Comparison of ENCODE assay signal across 8 cellular contexts in genomic region chr11:33016654-33017053, GRCh38. TPM values are rescaled to one million over a fixed set of nuclear protein-coding genes. Genes with fewer than 3 reads are reported as not detected.
A peak's percentile ranks its signal among the peaks of the same experiment; 100 is the strongest.
DNase-seq lines count a peak whose midpoint lies in the region; ATAC-seq and TF ChIP-seq lines count a peak whose summit lies in the region.

No MANE protein-coding gene starts in this region.

- no peaks in the 10 kb centered on the region for H3K9me3 Mint-ChIP-seq in mesothelial cell of epicardium

- peaks cover 12% of the 10 kb centered on the region for H3K27me3 Mint-ChIP-seq in mesothelial cell of epicardium (ENCODE audit: low read depth)

- H3K4me1 Mint-ChIP-seq in mesothelial cell of epicardium, result peaks cover 16% of the 10 kb centered on the region

- intact Hi-C loops in left ventricle myocardium inferior (cut with micrococcal nuclease) (no loop called here), left ventricle myocardium superior (cut with micrococcal nuclease) (no loop called here), uterus (cut with DNase I; ENCODE audit: low total_unique reads) (no loop called here)

- H3K4me3 ChIP-seq in left ventricle myocardium inferior, result peak overlapping the region; percentile 69
- peak overlapping the region; percentile 66 for H3K4me3 ChIP-seq in brain microvascular endothelial cell (ENCODE audit: low read depth, low read length)
- H3K4me3 ChIP-seq in uterus, result peak overlapping the region; percentile 35 to 45

- in situ Hi-C loops in brain microvascular endothelial cell (cut with HindIII; ENCODE audit: low pct_ligation_motif_present, low sequenced_read_pairs) (no loop called here), GM13977 (cut with MboI; ENCODE audit: low pct_unique_long_range_greater_than_20kb, low sequenced_read_pairs, unreplicated experiment) (no loop called here)

- no peak for ATAC-seq in left ventricle myocardium superior
- no peak for ATAC-seq in HG02938 (IDR thresholded peaks at IDR 0.05; ENCODE audit: unreplicated experiment)

- H3K36me3 Mint-ChIP-seq in mesothelial cell of epicardium, result no peaks in the 10 kb centered on the region

- H3K9me3 ChIP-seq in left ventricle myocardium inferior (replicated peaks), result no peaks in the 10 kb centered on the region
- H3K9me3 ChIP-seq in uterus, result no peaks in the 10 kb centered on the region

- H3K27me3 ChIP-seq in left ventricle myocardium inferior (ENCODE audit: low read depth), result peaks cover 63% of the 10 kb centered on the region
- no peaks in the 10 kb centered on the region for H3K27me3 ChIP-seq in brain microvascular endothelial cell (replicated peaks)
- H3K27me3 ChIP-seq in uterus, result no peaks in the 10 kb centered on the region

- H3K36me3 ChIP-seq in left ventricle myocardium inferior, result no peaks in the 10 kb centered on the region
- H3K36me3 ChIP-seq in brain microvascular endothelial cell (replicated peaks), result no peaks in the 10 kb centered on the region
- no peaks in the 10 kb centered on the region for H3K36me3 ChIP-seq in uterus

- no peak for DNase-seq in left ventricle myocardium inferior
- DNase-seq in left ventricle myocardium superior, result no peak
- DNase-seq in brain microvascular endothelial cell, result no peak
- no peak for DNase-seq in mesothelial cell of epicardium (ENCODE audit: low spot score in 2 of 2, unreplicated experiment in 2 of 2)
- DNase-seq in uterus, result no peak
- no peak for DNase-seq in GM13977 (ENCODE audit: low spot score)
- no peak for DNase-seq in SKM-1 treated with dmso at 0.1 percent for 144 hours (lab: John Stamatoyannopoulos, UW; ENCODE audit: unreplicated experiment)

- H3K4me1 ChIP-seq in left ventricle myocardium inferior (peaks cover 13% of the 10 kb centered on the region), uterus (no peaks in the 10 kb centered on the region)

- TF ChIP-seq CTCF in left ventricle myocardium inferior (IDR thresholded peaks at IDR 0.05; ENCODE audit: borderline replicate concordance), result no peak
- no peak for TF ChIP-seq CTCF in brain microvascular endothelial cell (IDR thresholded peaks at IDR 0.05; ENCODE audit: low read depth, low read length, missing control alignments)
- TF ChIP-seq CTCF in mesothelial cell of epicardium (IDR thresholded peaks at IDR 0.05; ENCODE audit: unreplicated experiment), result no peak
- no peak for TF ChIP-seq CTCF in uterus (IDR thresholded peaks at IDR 0.05)
- no peak for TF ChIP-seq CTCF in GM13977 (IDR thresholded peaks at IDR 0.05; ENCODE audit: extremely low read depth, insufficient read depth, missing control alignments)

- no peak for TF ChIP-seq POLR2A in uterus (IDR thresholded peaks at IDR 0.05)

- peak overlapping the region; percentile 70 for H3K4me3 Mint-ChIP-seq in mesothelial cell of epicardium

- H3K27ac ChIP-seq in left ventricle myocardium inferior (replicated peaks) (no peak overlapping the region), brain microvascular endothelial cell (no peak overlapping the region), uterus (no peak overlapping the region)

- peak overlapping the region; percentile 15 for H3K27ac Mint-ChIP-seq in mesothelial cell of epicardium

RNA-seq across cellular contexts. Expression of gene DEPDC7, which starts 1.0 kb away (rescaled TPM):
- total RNA-seq in left ventricle myocardium inferior (0.55 TPM), left ventricle myocardium superior (0.37 TPM), mesothelial cell of epicardium (4.7 to 5.2 TPM (median 5.1 TPM) in 3 replicates), uterus (1 to 10 TPM in 3 of 4 donors, not detected in 1; 1.3 to 6.4 (median 1.3) TPM)

RNA-seq across cellular contexts. Expression of gene TCP11L1, which starts 22.7 kb away (rescaled TPM):
- total RNA-seq in left ventricle myocardium inferior (4.7 TPM), left ventricle myocardium superior (6.5 TPM), mesothelial cell of epicardium (18.5 to 20.5 TPM (median 20.3 TPM) in 3 replicates), uterus (10 to 100 TPM in 3 of 4 donors, 1 to 10 TPM in 1; 4.6 to 26.8 (median 23.3) TPM)
